15 cellular contexts compared by ENCODE assay signal in genomic region chr10:109698121-109698520, GRCh38.
"Had no signal": no experiment of that assay in that cellular context is flagged by ENCODE, and none has a peak within 500 bp of the region (broad histone marks: within the 10 kb centered on the region; RNA-seq: fewer than 3 reads in every experiment).

No MANE protein-coding gene starts in this region.

- DNase-seq: activated CD4-positive, alpha-beta memory T cell treated with anti-CD3 and anti-CD28 coated beads for 36 hours; activated CD4-positive, alpha-beta T cell treated with anti-CD3 and anti-CD28 coated beads for 36 hours; activated effector memory CD4-positive, alpha-beta T cell treated with Interleukin-2 at 50 U/mL for 16 hours; activated naive CD4-positive, alpha-beta T cell treated with anti-CD3 and anti-CD28 coated beads, Interleukin-2, amount 50 U/mL, for 16 hours; activated T-cell treated with anti-CD3 and anti-CD28 coated beads, Interleukin-2, amount 50 U/mL, for 24 hours; effector memory CD8-positive, alpha-beta T cell; left cardiac atrium; midbrain; naive B cell; ovary; stimulated activated CD4-positive, alpha-beta T cell treated with anti-CD3 and anti-CD28 coated beads, Interleukin-12 subunit alpha, Interleukin-12 subunit beta, amount 100 ng/mL, for 4 hours; stimulated activated CD4-positive, alpha-beta T cell treated with anti-CD3 and anti-CD28 coated beads, Interleukin-2, amount 100 ng/mL, for 24 hours; stomach had no signal

- FAIRE-seq: astrocyte, bronchial epithelial cell had no signal
